Comparison of ENCODE assay signal across 8 cellular contexts in genomic region chr11:46242462-46242960, GRCh38. TPM values are rescaled to one million over a fixed set of nuclear protein-coding genes. Genes with fewer than 3 reads are reported as not detected.
A peak's percentile ranks its signal among the peaks of the same experiment; 100 is the strongest.
DNase-seq lines count a peak whose midpoint lies in the region; ATAC-seq and TF ChIP-seq lines count a peak whose summit lies in the region.

No MANE protein-coding gene starts in this region.

- peaks cover 29% of the 10 kb centered on the region for H3K4me1 ChIP-seq in ACC112 (ENCODE audit: control insufficient read depth, insufficient read depth, low read length, unreplicated experiment)
- peaks cover 24% of the 10 kb centered on the region in 2 donors for H3K4me1 ChIP-seq in mucosa of rectum (ENCODE audit: control insufficient read depth in 2 of 2, insufficient read depth in 2 of 2, low read length in 2 of 2)

- H3K27ac ChIP-seq in ACC112 (ENCODE audit: low read depth, low read length) (peak overlapping the region; percentile 81), HL-60 (replicated peaks) (peak overlapping the region; percentile 75), mucosa of rectum (ENCODE audit: low read depth in 2 of 2, low read length in 2 of 2) (peak overlapping the region; percentile 63 to 72)

- no peaks in the 10 kb centered on the region for H3K9me3 Mint-ChIP-seq in MCF 10A (ENCODE audit: unreplicated experiment)

- no peaks in the 10 kb centered on the region for H3K27me3 ChIP-seq in ACC112 (ENCODE audit: insufficient read depth, low read length)
- no peaks in the 10 kb centered on the region for H3K27me3 ChIP-seq in HL-60 (ENCODE audit: insufficient read depth, poor library complexity, severe bottlenecking)
- peaks cover 4 to 6% of the 10 kb centered on the region in 2 donors for H3K27me3 ChIP-seq in mucosa of rectum (ENCODE audit: control insufficient read depth in 2 of 2, insufficient read depth in 2 of 2, low read length in 2 of 2)

- intact Hi-C loops in MCF 10A (cut with micrococcal nuclease), result no loop called here

- H3K4me3 ChIP-seq in ACC112 (ENCODE audit: low read depth, low read length), result peak overlapping the region; percentile 77
- peak overlapping the region; percentile 45; the same call in 1 of the 2 replicates for H3K4me3 ChIP-seq in HL-60 (replicated peaks; ENCODE audit: insufficient read depth, low read length)
- peak overlapping the region; percentile 82 to 87 for H3K4me3 ChIP-seq in mucosa of rectum (ENCODE audit: low read length in 2 of 2)

- TF ChIP-seq CTCF in HL-60 (IDR thresholded peaks at IDR 0.05; ENCODE audit: insufficient read depth, low read length), result no peak
- no peak for TF ChIP-seq CTCF in MCF 10A (IDR thresholded peaks at IDR 0.05; ENCODE audit: unreplicated experiment)

- H3K4me3 Mint-ChIP-seq in MCF 10A (ENCODE audit: unreplicated experiment), result peak overlapping the region; percentile 73

- H3K79me2 ChIP-seq in ACC112 (ENCODE audit: control insufficient read depth, insufficient read depth, low read length, unreplicated experiment), result peaks cover 4% of the 10 kb centered on the region

- peak overlapping the region; percentile 69 to 85 for H3K9ac ChIP-seq in mucosa of rectum (ENCODE audit: low read depth in 1 of 2, low read length in 2 of 2)

- H3K4me1 Mint-ChIP-seq in MCF 10A (ENCODE audit: insufficient read depth, unreplicated experiment), result peaks cover 38% of the 10 kb centered on the region

- CTCF ChIA-PET in MCF 10A (lab: Yijun Ruan, JAX), result interaction anchor here (0.7 to 11.4 kb wide), 5 partner anchors 34 to 700 kb away, joined by 3 to 374 read pairs (median 5); no protein-coding TSS in a partner anchor

- no peaks in the 10 kb centered on the region for H3K9me3 ChIP-seq in mucosa of rectum (ENCODE audit: control insufficient read depth in 2 of 2, low read length in 2 of 2)

- H3K36me3 ChIP-seq in ACC112 (ENCODE audit: insufficient read depth, low read length) (no peaks in the 10 kb centered on the region), mucosa of rectum (ENCODE audit: control insufficient read depth in 2 of 2, insufficient read depth in 2 of 2, low read length in 2 of 2) (no peaks in the 10 kb centered on the region)

- no TSS peak for BruUV-seq in MCF 10A (replicated peaks; lab: Mats Ljungman, UMichigan)

- H3K27ac Mint-ChIP-seq in MCF 10A (ENCODE audit: low read depth, unreplicated experiment), result peak overlapping the region; percentile 94

- peaks cover 7% of the 10 kb centered on the region for H3K36me3 Mint-ChIP-seq in MCF 10A (ENCODE audit: insufficient read depth, unreplicated experiment)

- DNase-seq in HL-60 (ENCODE audit: low read depth in 1 of 2, low spot score in 1 of 2) (no peak), MCF 10A (ENCODE audit: unreplicated experiment) (no peak), NCI-H1105 (lab: John Stamatoyannopoulos, UW) (no peak), NCI-H2227 (lab: John Stamatoyannopoulos, UW; ENCODE audit: unreplicated experiment) (no peak), cerebellar cortex (ENCODE audit: low spot score) (no peak)

- H3K27me3 Mint-ChIP-seq in MCF 10A (ENCODE audit: insufficient read depth, unreplicated experiment), result no peaks in the 10 kb centered on the region

- POLR2A ChIA-PET in MCF 10A (lab: Yijun Ruan, JAX), result interaction anchor here (0.6 to 2.6 kb wide), 18 partner anchors 12 to 686 kb away, joined by 3 to 26 read pairs (median 4); partner anchors contain the start of genes CRY2 and PHF21A

- no peak for ATAC-seq in GM18873 (IDR thresholded peaks at IDR 0.05; ENCODE audit: low FRiP score, unreplicated experiment)

- H2AFZ ChIP-seq in ACC112 (ENCODE audit: low read length, unreplicated experiment), result peak overlapping the region; percentile 14

RNA-seq across cellular contexts. Expression of gene CREB3L1, which starts 35.0 kb away (rescaled TPM):
- not detected in 2 replicates for total RNA-seq in MCF 10A (2022)
